ENCODE assay signal across 13 cellular contexts in the genomic region with DNA sequence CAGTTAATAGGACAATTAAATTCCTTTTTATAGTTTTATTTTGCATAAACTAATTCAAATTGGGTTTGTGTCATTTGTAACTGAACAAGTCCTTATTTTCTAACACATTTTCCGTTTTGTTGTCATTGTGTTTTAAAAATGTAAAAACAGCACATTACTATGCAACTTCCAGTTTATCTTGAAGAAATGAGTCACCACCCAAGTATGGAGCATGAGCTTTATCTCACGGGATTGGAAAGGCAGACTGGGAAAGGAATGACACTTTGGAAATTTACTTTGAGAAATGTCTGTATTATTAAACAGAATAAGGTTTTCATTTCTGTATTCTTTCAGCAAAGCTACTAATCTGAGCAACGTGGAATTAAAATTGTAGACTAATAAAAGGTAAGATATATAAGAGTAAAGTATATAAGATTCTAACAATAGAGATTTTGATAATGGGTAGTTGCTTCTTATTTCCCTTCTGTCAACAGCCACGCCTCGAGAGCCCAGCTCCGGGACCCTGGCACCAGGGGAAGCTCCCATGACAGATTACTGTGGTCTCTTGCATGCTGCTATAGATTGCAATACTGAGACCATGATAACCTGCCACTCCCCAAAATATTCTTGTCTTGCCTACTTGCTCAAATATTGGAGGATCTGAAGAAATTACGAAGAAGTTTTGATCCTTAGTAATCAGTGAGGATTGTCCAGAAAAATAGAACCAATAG.
DNase-seq lines count a peak whose midpoint lies in the region; ATAC-seq and TF ChIP-seq lines count a peak whose summit lies in the region.
"Had no signal": no experiment of that assay in that cellular context is flagged by ENCODE, and none has a peak within 500 bp of the region (broad histone marks: within the 10 kb centered on the region; RNA-seq: fewer than 3 reads in every experiment).

No MANE protein-coding gene starts in this region.

- no peaks in the 10 kb centered on the region for H3K9me3 ChIP-seq in tibial artery
- H3K9me3 ChIP-seq: prostate gland had no signal

- peak overlapping the region; percentile 38 to 40 for H3K27ac ChIP-seq in tibial artery
- H3K27ac ChIP-seq: 22Rv1, prostate gland had no signal

- H3K9me3 Mint-ChIP-seq in activated T-cell treated with anti-CD3 and anti-CD28 coated beads, Interleukin-2, amount 50 U/mL, for 4 hours = no peaks in the 10 kb centered on the region
- H3K9me3 Mint-ChIP-seq: activated naive CD4-positive, alpha-beta T cell treated with anti-CD3 and anti-CD28 coated beads for 36 hours had no signal

- intact Hi-C loops in tibial artery (cut with DNase I; ENCODE audit: low total_unique reads) = no loop called here

- no peaks in the 10 kb centered on the region for H3K4me1 Mint-ChIP-seq in activated T-cell treated with anti-CD3 and anti-CD28 coated beads, Interleukin-2, amount 50 U/mL, for 4 hours (ENCODE audit: low read depth)
- H3K4me1 Mint-ChIP-seq: activated CD4-positive, alpha-beta T cell treated with anti-CD3 and anti-CD28 coated beads for 36 hours had no signal

- H3K27me3 ChIP-seq in tibial artery = no peaks in the 10 kb centered on the region

- no peak overlapping the region for H3K4me3 ChIP-seq in tibial artery
- H3K4me3 ChIP-seq: prostate gland had no signal

- ATAC-seq in activated T-cell treated with anti-CD3 and anti-CD28 coated beads, Interleukin-2, amount 50 U/mL, for 4 hours = no peak
- ATAC-seq: activated CD4-positive, alpha-beta T cell treated with anti-CD3 and anti-CD28 coated beads for 36 hours had no signal

- TF ChIP-seq CTCF in tibial artery (IDR thresholded peaks at IDR 0.05) = no peak

- H3K27me3 Mint-ChIP-seq in activated T-cell treated with anti-CD3 and anti-CD28 coated beads, Interleukin-2, amount 50 U/mL, for 4 hours (ENCODE audit: low read depth) = no peaks in the 10 kb centered on the region

- peak; percentile 9 for DNase-seq in NCI-H748 (lab: John Stamatoyannopoulos, UW; ENCODE audit: unreplicated experiment)
- no peak for DNase-seq in NCI-H748 treated with DMSO at 0.1 percent for 48 hours (lab: John Stamatoyannopoulos, UW)
- peak; percentile 82 for DNase-seq in amniotic epithelial cell (ENCODE audit: low read depth)
- peak; percentile 77 for DNase-seq in glomerular endothelial cell (ENCODE audit: extremely low read depth, low read depth, low spot score)
- DNase-seq in tibial artery = no peak
- DNase-seq in activated CD4-positive, alpha-beta T cell treated with anti-CD3 and anti-CD28 coated beads for 1 hour = no peak
- no peak for DNase-seq in NCI-H510A treated with DMSO at 0.1 percent for 48 hours (lab: John Stamatoyannopoulos, UW)
- no peak for DNase-seq in activated T-cell treated with anti-CD3 and anti-CD28 coated beads, Interleukin-2, amount 50 U/mL, for 4 hours
- DNase-seq: activated CD4-positive, alpha-beta T cell treated with anti-CD3 and anti-CD28 coated beads for 36 hours; activated naive CD4-positive, alpha-beta T cell treated with anti-CD3 and anti-CD28 coated beads for 36 hours; left cardiac atrium had no signal

- no peak overlapping the region for H3K4me3 Mint-ChIP-seq in activated T-cell treated with anti-CD3 and anti-CD28 coated beads, Interleukin-2, amount 50 U/mL, for 4 hours
- H3K4me3 Mint-ChIP-seq: activated CD4-positive, alpha-beta T cell treated with anti-CD3 and anti-CD28 coated beads for 36 hours; activated naive CD4-positive, alpha-beta T cell treated with anti-CD3 and anti-CD28 coated beads for 36 hours had no signal

- peaks cover 0 to 14% (median 3%) of the 10 kb centered on the region in 4 donors for H3K4me1 ChIP-seq in tibial artery
- H3K4me1 ChIP-seq: prostate gland had no signal

- H3K36me3 Mint-ChIP-seq in activated T-cell treated with anti-CD3 and anti-CD28 coated beads, Interleukin-2, amount 50 U/mL, for 4 hours (ENCODE audit: insufficient read depth) = no peaks in the 10 kb centered on the region

- no peaks in the 10 kb centered on the region for H3K36me3 ChIP-seq in tibial artery
- H3K36me3 ChIP-seq: prostate gland had no signal

Comparison
In these comparisons a context has a peak if more than half of its experiments do, and no peak if none do; other contexts are left out.
1. DNase-seq: peak in NCI-H748 (single experiment), amniotic epithelial cell (single experiment) and glomerular endothelial cell (single experiment); none in NCI-H748 treated with DMSO at 0.1 percent for 48 hours (single experiment), tibial artery (0 of 2), activated CD4-positive, alpha-beta T cell treated with anti-CD3 and anti-CD28 coated beads for 1 hour (single experiment), NCI-H510A treated with DMSO at 0.1 percent for 48 hours (single experiment) and activated T-cell treated with anti-CD3 and anti-CD28 coated beads, Interleukin-2, amount 50 U/mL, for 4 hours (single experiment).